In genomic region chr2:69975853-69976462, GRCh38 we compare ENCODE assay signal across 17 cellular contexts. TPM values are rescaled to one million over a fixed set of nuclear protein-coding genes. Genes with fewer than 3 reads are reported as not detected.
DNase-seq lines count a peak whose midpoint lies in the region; ATAC-seq and TF ChIP-seq lines count a peak whose summit lies in the region.
"Had no signal": no experiment of that assay in that cellular context is flagged by ENCODE, and none has a peak within 500 bp of the region (broad histone marks: within the 10 kb centered on the region; RNA-seq: fewer than 3 reads in every experiment).

No MANE protein-coding gene starts in this region.

- no peak overlapping the region for H3K4ac ChIP-seq in H9 (ENCODE audit: low read depth, low read length)

- no peak overlapping the region for H2AFZ ChIP-seq in H9 (ENCODE audit: low read length)
- H2AFZ ChIP-seq in OCI-LY1 (ENCODE audit: low read length) = no peak overlapping the region
- H2AFZ ChIP-seq in parathyroid adenoma = peak overlapping the region; percentile 66

- H3K18ac ChIP-seq in H9 (ENCODE audit: insufficient read length, low read depth, low read length) = no peak overlapping the region

- H4K5ac ChIP-seq in H9 (ENCODE audit: insufficient read length, low read depth, low read length) = no peak overlapping the region

- H3K14ac ChIP-seq in H9 (ENCODE audit: insufficient read depth, low read length) = no peak overlapping the region

- H3K23me2 ChIP-seq in H9 (ENCODE audit: insufficient read length, low read depth, low read length, poor library complexity, severe bottlenecking) = no peaks in the 10 kb centered on the region

- H2AK5ac ChIP-seq in H9 (ENCODE audit: insufficient read length, low read length) = no peak overlapping the region

- H3K79me1 ChIP-seq in H9 (ENCODE audit: insufficient read depth, low read depth, low read length, poor library complexity, severe bottlenecking) = no peaks in the 10 kb centered on the region

- H3K27me3 ChIP-seq in H9 (ENCODE audit: insufficient read depth, low read length) (no peaks in the 10 kb centered on the region), OCI-LY1 (ENCODE audit: insufficient read depth, low read length) (no peaks in the 10 kb centered on the region; the same call in 1 of the 2 replicates), parathyroid adenoma (ENCODE audit: control insufficient read depth, insufficient read depth, low read length) (no peaks in the 10 kb centered on the region), thyroid gland (no peaks in the 10 kb centered on the region)
- H3K27me3 ChIP-seq: BLaER1 treated with 17β-estradiol and CSF1 and Interleukin-3, amounts not matched to agents 10 nM and 100 nM; cardiac muscle cell; SJSA1 had no signal

- TF ChIP-seq CTCF in H9 (conservative IDR thresholded peaks at IDR 0.05) (no peak), OCI-LY1 (IDR thresholded peaks at IDR 0.05; ENCODE audit: low read length) (no peak), parathyroid adenoma (IDR thresholded peaks at IDR 0.05) (no peak), thyroid gland (IDR thresholded peaks at IDR 0.05) (no peak)

- peaks cover 3% of the 10 kb centered on the region for H4K20me1 ChIP-seq in H9 (ENCODE audit: control insufficient read depth, insufficient read depth, insufficient read length)
- H4K20me1 ChIP-seq in OCI-LY1 (ENCODE audit: insufficient read depth, low read length) = no peaks in the 10 kb centered on the region
- H4K20me1 ChIP-seq: BLaER1 treated with 17β-estradiol and CSF1 and Interleukin-3, amounts not matched to agents 10 nM and 100 nM had no signal

- H2BK20ac ChIP-seq in H9 (ENCODE audit: low read depth, low read length, poor library complexity, severe bottlenecking) = no peak overlapping the region

- H2BK12ac ChIP-seq in H9 (ENCODE audit: insufficient read length, low read depth, low read length) = no peak overlapping the region

- no peak overlapping the region for H4K91ac ChIP-seq in H9 (ENCODE audit: insufficient read length, low read depth, low read length)

- H3F3A ChIP-seq in OCI-LY1 (ENCODE audit: insufficient read depth, low read length) = no peaks in the 10 kb centered on the region

- H3K4me1 ChIP-seq in H9 (ENCODE audit: insufficient read depth, low read length) (no peaks in the 10 kb centered on the region; the same call in 1 of the 2 replicates), OCI-LY1 (ENCODE audit: insufficient read depth, low read length, severe bottlenecking) (peaks cover 13% of the 10 kb centered on the region), parathyroid adenoma (peaks cover 10% of the 10 kb centered on the region), thyroid gland (no peaks in the 10 kb centered on the region)
- H3K4me1 ChIP-seq: SJSA1 had no signal

- no peaks in the 10 kb centered on the region for H3K9me3 ChIP-seq in H9 (ENCODE audit: control insufficient read depth, low read depth, low read length)
- no peaks in the 10 kb centered on the region for H3K9me3 ChIP-seq in OCI-LY1 (ENCODE audit: low read length)
- no peaks in the 10 kb centered on the region for H3K9me3 ChIP-seq in parathyroid adenoma (ENCODE audit: control insufficient read depth, low read length)
- no peaks in the 10 kb centered on the region for H3K9me3 ChIP-seq in thyroid gland
- H3K9me3 ChIP-seq: BLaER1 treated with 17β-estradiol and CSF1 and Interleukin-3, amounts not matched to agents 10 nM and 100 nM; SJSA1 had no signal

- no peak overlapping the region for H3K56ac ChIP-seq in H9 (ENCODE audit: insufficient read length, low read depth, low read length)

- no peaks in the 10 kb centered on the region for H3K9me3 Mint-ChIP-seq in H9
- H3K9me3 Mint-ChIP-seq: stimulated activated naive CD8-positive, alpha-beta T cell treated with anti-CD3 and anti-CD28 coated beads, Interleukin-15, Interleukin-2, amounts not matched to agents 100 ng/mL and 50 ng/mL, for 24 hours had no signal

- H3K4me1 Mint-ChIP-seq in H9 = peaks cover 20 to 26% of the 10 kb centered on the region in 2 experiments

- H4K8ac ChIP-seq in H9 (replicated peaks; ENCODE audit: insufficient read length, low read depth, low read length) = no peak overlapping the region

- no peak overlapping the region for H2BK15ac ChIP-seq in H9 (ENCODE audit: low read depth, low read length)

- no peaks in the 10 kb centered on the region for H3K9me2 ChIP-seq in OCI-LY1 (ENCODE audit: low read depth, low read length)

- TF ChIP-seq POLR2A in thyroid gland (IDR thresholded peaks at IDR 0.05) = no peak

- H3K27ac ChIP-seq in H9 (ENCODE audit: insufficient read length, low read depth, low read length) = no peak overlapping the region
- H3K27ac ChIP-seq in OCI-LY1 (ENCODE audit: low read depth, low read length, poor library complexity, severe bottlenecking) = no peak overlapping the region
- peak overlapping the region; percentile 19 for H3K27ac ChIP-seq in parathyroid adenoma
- no peak overlapping the region for H3K27ac ChIP-seq in thyroid gland
- H3K27ac ChIP-seq: BLaER1 treated with 17β-estradiol and CSF1 and Interleukin-3, amounts not matched to agents 10 nM and 100 nM; cardiac muscle cell; SJSA1; WERI-Rb-1 had no signal

- no peaks in the 10 kb centered on the region for H3K79me2 ChIP-seq in H9 (ENCODE audit: insufficient read depth, low read length)
- H3K79me2 ChIP-seq in OCI-LY1 (ENCODE audit: insufficient read depth, low read length) = no peaks in the 10 kb centered on the region
- H3K79me2 ChIP-seq in parathyroid adenoma = no peaks in the 10 kb centered on the region

- no CpG with 5 or more reads among the region's 13 CpGs for WGBS in H9 (ENCODE audit: extremely low coverage, insufficient read length, low lambda C conversion rate)
- WGBS in thyroid gland, 2 donors = 87 to 92% methylated on average over 12 to 13 of the region's 13 CpGs

- peaks cover 0 to 2% (median 0%) of the 10 kb centered on the region in 3 experiments; a peak in 1 of 7 replicates for H3K36me3 Mint-ChIP-seq in H9 (ENCODE audit: insufficient read depth in 1 of 3, low read depth in 3 of 3)
- H3K36me3 Mint-ChIP-seq: activated naive CD8-positive, alpha-beta T cell had no signal

- no peak for DNase-seq in H9
- DNase-seq in inferior parietal cortex (ENCODE audit: extremely low spot score) = peak; percentile 6
- no peak for DNase-seq in midbrain (lab: John Stamatoyannopoulos, UW)
- no peak for DNase-seq in thyroid gland
- DNase-seq: mesenchymal stem cell, NCI-H1417, NCI-H2227 treated with DMSO at 0.1 percent for 48 hours, occipital lobe, WERI-Rb-1 had no signal

- intact Hi-C loops in thyroid gland (cut with DNase I) = no loop called here

- no peak overlapping the region for H2BK120ac ChIP-seq in H9 (ENCODE audit: low read depth, low read length, poor library complexity, severe bottlenecking)

- no peak overlapping the region for H3T11ph ChIP-seq in H9 (ENCODE audit: low read length)

- H3K9ac ChIP-seq in H9 (ENCODE audit: extremely low read depth, insufficient read length, low read length) (no peak overlapping the region), OCI-LY1 (ENCODE audit: low read length) (no peak overlapping the region), parathyroid adenoma (no peak overlapping the region)
- H3K9ac ChIP-seq: BLaER1 treated with 17β-estradiol and CSF1 and Interleukin-3, amounts not matched to agents 10 nM and 100 nM had no signal

- ATAC-seq in GM21717 (IDR thresholded peaks at IDR 0.05; ENCODE audit: unreplicated experiment) = no peak

- peak overlapping the region in 2 of 3 experiments; percentile 5 to 58; a peak in 4 of 7 replicates for H3K27ac Mint-ChIP-seq in H9
- H3K27ac Mint-ChIP-seq: activated naive CD8-positive, alpha-beta T cell had no signal

- no peak overlapping the region for H3K4me3 ChIP-seq in OCI-LY1 (ENCODE audit: low read depth, low read length, poor library complexity, severe bottlenecking)
- no peak overlapping the region for H3K4me3 ChIP-seq in parathyroid adenoma (ENCODE audit: low read depth, low read length)
- no peak overlapping the region for H3K4me3 ChIP-seq in thyroid gland (replicated peaks in 1 of 3)
- H3K4me3 ChIP-seq: BLaER1 treated with 17β-estradiol and CSF1 and Interleukin-3, amounts not matched to agents 10 nM and 100 nM; cardiac muscle cell; SJSA1 had no signal

- H3K4me3 Mint-ChIP-seq in H9 = no peak overlapping the region
- H3K4me3 Mint-ChIP-seq: activated naive CD8-positive, alpha-beta T cell; stimulated activated naive CD8-positive, alpha-beta T cell treated with anti-CD3 and anti-CD28 coated beads, Interleukin-15, Interleukin-2, amounts not matched to agents 100 ng/mL and 50 ng/mL, for 24 hours had no signal

- no peak overlapping the region for H2BK5ac ChIP-seq in H9 (ENCODE audit: insufficient read length, low read length)

- H3K36me3 ChIP-seq in OCI-LY1 (ENCODE audit: insufficient read depth, low read length) = no peaks in the 10 kb centered on the region
- H3K36me3 ChIP-seq in parathyroid adenoma (ENCODE audit: control insufficient read depth, insufficient read depth, low read length) = no peaks in the 10 kb centered on the region
- no peaks in the 10 kb centered on the region for H3K36me3 ChIP-seq in thyroid gland
- H3K36me3 ChIP-seq: BLaER1 treated with 17β-estradiol and CSF1 and Interleukin-3, amounts not matched to agents 10 nM and 100 nM; cardiac muscle cell; SJSA1; WERI-Rb-1 had no signal

- H3K4me2 ChIP-seq in H9 (ENCODE audit: insufficient read depth, insufficient read length, low read length) (no peak overlapping the region), OCI-LY1 (ENCODE audit: low read length) (0 out of 2 replicates have a peak overlapping the region, but pooled peaks have one; percentile 9), parathyroid adenoma (ENCODE audit: low read length) (no peak overlapping the region)

- no peaks in the 10 kb centered on the region for H3K27me3 Mint-ChIP-seq in H9 (ENCODE audit: low read depth)
- H3K27me3 Mint-ChIP-seq: activated naive CD8-positive, alpha-beta T cell; stimulated activated naive CD8-positive, alpha-beta T cell treated with anti-CD3 and anti-CD28 coated beads, Interleukin-15, Interleukin-2, amounts not matched to agents 100 ng/mL and 50 ng/mL, for 24 hours had no signal

- H3K23ac ChIP-seq in H9 (ENCODE audit: insufficient read length, low read depth, low read length) = no peak overlapping the region

RNA-seq across cellular contexts. Expression of gene ASPRV1, which starts 14.5 kb away (rescaled TPM):
- total RNA-seq in H9 (2021) = 0.57 and 0.64 TPM in 2 replicates
- 1 to 10 TPM in 3 of 4 donors, under 1 TPM in 1; 0.89 to 2.0 (median 1.5) TPM for total RNA-seq in thyroid gland
